Comparison of ENCODE assay signal across 10 cellular contexts in genomic region chr10:23826399-23826798, GRCh38.
DNase-seq lines count a peak whose midpoint lies in the region; ATAC-seq and TF ChIP-seq lines count a peak whose summit lies in the region.
"Had no signal": no experiment of that assay in that cellular context is flagged by ENCODE, and none has a peak within 500 bp of the region (broad histone marks: within the 10 kb centered on the region; RNA-seq: fewer than 3 reads in every experiment).

No MANE protein-coding gene starts in this region.

- in situ Hi-C loops in KBM-7 (cut with MboI; ENCODE audit: low pct_unique_long_range_greater_than_20kb, low sequenced_read_pairs), result no loop called here

- H3K9me3 ChIP-seq in adrenal gland (replicated peaks in 1 of 3) (no peaks in the 10 kb centered on the region), left lung (no peaks in the 10 kb centered on the region)

- H3K27me3 ChIP-seq in adrenal gland (no peaks in the 10 kb centered on the region), left lung (no peaks in the 10 kb centered on the region)

- no peaks in the 10 kb centered on the region for H3K4me1 ChIP-seq in adrenal gland (replicated peaks in 1 of 2)
- no peaks in the 10 kb centered on the region for H3K4me1 ChIP-seq in left lung

- peak; percentile 13 for DNase-seq in ELR (ENCODE audit: low read depth)
- DNase-seq in KBM-7, result peak; percentile 48
- peak in 5 of 7 donors; percentile 3 to 26 (median 22) for DNase-seq in adrenal gland
- DNase-seq in left lung, result no peak
- no peak for DNase-seq in NCI-H510A treated with DMSO at 0.1 percent for 48 hours (lab: John Stamatoyannopoulos, UW)
- DNase-seq in stimulated activated CD4-positive, alpha-beta T cell treated with anti-CD3 and anti-CD28 coated beads, Interleukin-2, amount 100 ng/mL, for 48 hours, result no peak
- DNase-seq: NCI-H2081 treated with DMSO at 0.1 percent for 48 hours had no signal

- WGBS in adrenal gland, 4 donors, result 26 to 28% (median 28%) methylated on average over 9 of the region's 9 CpGs

- no peak overlapping the region for H3K27ac ChIP-seq in adrenal gland
- no peak overlapping the region for H3K27ac ChIP-seq in left lung

- no peak for TF ChIP-seq POLR2A in adrenal gland (IDR thresholded peaks at IDR 0.05)

- ATAC-seq in left lung (peak; percentile 74), HG03432 (IDR thresholded peaks at IDR 0.05; ENCODE audit: unreplicated experiment) (no peak), HG02759 (IDR thresholded peaks at IDR 0.05; ENCODE audit: unreplicated experiment) (no peak)
- ATAC-seq: activated naive CD4-positive, alpha-beta T cell treated with anti-CD3 and anti-CD28 coated beads, Interleukin-2, amount 50 U/mL, for 72 hours had no signal

- no peak overlapping the region for H3K4me3 ChIP-seq in adrenal gland
- no peak overlapping the region for H3K4me3 ChIP-seq in left lung

- H3K36me3 ChIP-seq in adrenal gland (replicated peaks in 1 of 2) (no peaks in the 10 kb centered on the region), left lung (no peaks in the 10 kb centered on the region)

- intact Hi-C loops in adrenal gland (cut with DNase I) (no loop called here), left lung (cut with DNase I) (no loop called here)

- TF ChIP-seq CTCF in adrenal gland (IDR thresholded peaks at IDR 0.05) (no peak), left lung (IDR thresholded peaks at IDR 0.05) (no peak)

Comparison
In these comparisons a context has a peak if more than half of its experiments do, and no peak if none do; other contexts are left out.
1. DNase-seq: peak in ELR (single experiment), KBM-7 (single experiment) and adrenal gland (5 of 7); none in left lung (0 of 2), NCI-H510A treated with DMSO at 0.1 percent for 48 hours (single experiment) and stimulated activated CD4-positive, alpha-beta T cell treated with anti-CD3 and anti-CD28 coated beads, Interleukin-2, amount 100 ng/mL, for 48 hours (0 of 2).